In genomic region chr3:13072239-13073041, GRCh38 we compare ENCODE assay signal across 9 cellular contexts. TPM values are rescaled to one million over a fixed set of nuclear protein-coding genes. Genes with fewer than 3 reads are reported as not detected.
DNase-seq lines count a peak whose midpoint lies in the region; ATAC-seq, FAIRE-seq and TF ChIP-seq lines count a peak whose summit lies in the region.
"Had no signal": no experiment of that assay in that cellular context is flagged by ENCODE, and none has a peak within 500 bp of the region (broad histone marks: within the 10 kb centered on the region; RNA-seq: fewer than 3 reads in every experiment).

No MANE protein-coding gene starts in this region.

- H3K79me2 ChIP-seq in Karpas-422 (ENCODE audit: low read length) (no peaks in the 10 kb centered on the region), astrocyte (ENCODE audit: insufficient read depth, low read length) (no peaks in the 10 kb centered on the region)

- H3K27me3 ChIP-seq in Karpas-422 (ENCODE audit: low read length) = no peaks in the 10 kb centered on the region; the same call in 1 of the 2 replicates
- H3K27me3 ChIP-seq in astrocyte (ENCODE audit: insufficient read depth, low read length) = peaks cover 39% of the 10 kb centered on the region

- H2AFZ ChIP-seq in Karpas-422 (ENCODE audit: low read length) (no peak overlapping the region), astrocyte (ENCODE audit: low read depth, low read length) (no peak overlapping the region)

- H3K27me3 Mint-ChIP-seq in astrocyte (ENCODE audit: low read depth, unreplicated experiment) = peaks cover 46% of the 10 kb centered on the region
- H3K27me3 Mint-ChIP-seq in natural killer cell treated with Interleukin-12 subunit alpha and Interleukin-12 subunit beta and Interleukin-15 and Interleukin-18, amount 100 ng/mL, for 72 hours = peaks cover 0 to 3% of the 10 kb centered on the region in 2 donors

- H3K27ac ChIP-seq in Karpas-422 (ENCODE audit: low read length) (no peak overlapping the region), astrocyte (ENCODE audit: low read depth, low read length) (no peak overlapping the region)

- H3K27ac Mint-ChIP-seq in astrocyte (ENCODE audit: unreplicated experiment) = no peak overlapping the region
- peak overlapping the region; percentile 96 to 97 for H3K27ac Mint-ChIP-seq in natural killer cell treated with Interleukin-12 subunit alpha and Interleukin-12 subunit beta and Interleukin-15 and Interleukin-18, amount 100 ng/mL, for 72 hours

- no peaks in the 10 kb centered on the region for H3K9me2 ChIP-seq in Karpas-422 (replicated peaks; ENCODE audit: insufficient read depth, low read length)

- H3K9me3 ChIP-seq in Karpas-422 (ENCODE audit: low read length) (no peaks in the 10 kb centered on the region), astrocyte (ENCODE audit: insufficient read depth, low read depth, low read length) (peaks cover 7% of the 10 kb centered on the region)

- H3K9ac ChIP-seq in Karpas-422 (ENCODE audit: low read length) = peak overlapping the region; percentile 53
- no peak overlapping the region for H3K9ac ChIP-seq in astrocyte (ENCODE audit: low read length)

- H4K20me1 ChIP-seq in Karpas-422 (ENCODE audit: insufficient read depth, low read depth, low read length) (peaks cover 71% of the 10 kb centered on the region), astrocyte (ENCODE audit: insufficient read depth, low read length) (no peaks in the 10 kb centered on the region)

- ATAC-seq in GM21447 (IDR thresholded peaks at IDR 0.05; ENCODE audit: unreplicated experiment) (peak; percentile 62), HG03025 (IDR thresholded peaks at IDR 0.05; ENCODE audit: low FRiP score, unreplicated experiment) (no peak)
- no peak for ATAC-seq in natural killer cell treated with Interleukin-12 subunit alpha and Interleukin-12 subunit beta and Interleukin-15 and Interleukin-18, amount 100 ng/mL, for 72 hours

- H3K36me3 ChIP-seq in Karpas-422 (ENCODE audit: insufficient read depth, low read length) (no peaks in the 10 kb centered on the region), astrocyte (ENCODE audit: insufficient read depth, low read length) (no peaks in the 10 kb centered on the region)

- peaks cover 4% of the 10 kb centered on the region for H3K9me3 Mint-ChIP-seq in astrocyte (ENCODE audit: unreplicated experiment)
- no peaks in the 10 kb centered on the region for H3K9me3 Mint-ChIP-seq in natural killer cell treated with Interleukin-12 subunit alpha and Interleukin-12 subunit beta and Interleukin-15 and Interleukin-18, amount 100 ng/mL, for 72 hours

- peaks cover 45% of the 10 kb centered on the region for H3K4me1 ChIP-seq in Karpas-422 (ENCODE audit: low read length)
- H3K4me1 ChIP-seq in astrocyte (ENCODE audit: insufficient read depth, low read length) = peaks cover 6% of the 10 kb centered on the region

- DNase-seq in Karpas-422 (peak; percentile 89), astrocyte (ENCODE audit: low read depth) (no peak), NCI-H2081 (lab: John Stamatoyannopoulos, UW) (no peak), posterior vena cava (ENCODE audit: low spot score) (no peak)
- no peak for DNase-seq in natural killer cell treated with Interleukin-12 subunit alpha and Interleukin-12 subunit beta and Interleukin-15 and Interleukin-18, amount 100 ng/mL, for 72 hours (ENCODE audit: low spot score)

- H3K4me3 ChIP-seq in GM12875 (ENCODE audit: low read depth, low read length) = peak overlapping the region; percentile 50
- H3K4me3 ChIP-seq in Karpas-422 (ENCODE audit: low read length) = peak overlapping the region; percentile 61
- H3K4me3 ChIP-seq in astrocyte (ENCODE audit: insufficient read depth, low read depth, low read length) = no peak overlapping the region

- H3K4me2 ChIP-seq in Karpas-422 (ENCODE audit: low read depth, low read length, poor library complexity, severe bottlenecking) = peak overlapping the region; percentile 67
- peak overlapping the region; percentile 52 for H3K4me2 ChIP-seq in astrocyte (ENCODE audit: low read length)

- no peak for TF ChIP-seq CTCF in GM12875 (IDR thresholded peaks at IDR 0.05; ENCODE audit: borderline replicate concordance, insufficient read depth, low read depth, low read length)
- TF ChIP-seq CTCF in astrocyte (IDR thresholded peaks at IDR 0.05; ENCODE audit: insufficient read depth, low read depth, low read length) = no peak

- peaks cover 3% of the 10 kb centered on the region for H3K36me3 Mint-ChIP-seq in astrocyte (ENCODE audit: low read depth, unreplicated experiment)
- no peaks in the 10 kb centered on the region for H3K36me3 Mint-ChIP-seq in natural killer cell treated with Interleukin-12 subunit alpha and Interleukin-12 subunit beta and Interleukin-15 and Interleukin-18, amount 100 ng/mL, for 72 hours

- no peak for FAIRE-seq in astrocyte (lab: Jason Lieb, UNC)
- FAIRE-seq: keratinocyte had no signal

- H3K4me1 Mint-ChIP-seq in astrocyte (ENCODE audit: low read depth, unreplicated experiment) = peaks cover 12% of the 10 kb centered on the region
- peaks cover 35 to 40% of the 10 kb centered on the region in 2 donors for H3K4me1 Mint-ChIP-seq in natural killer cell treated with Interleukin-12 subunit alpha and Interleukin-12 subunit beta and Interleukin-15 and Interleukin-18, amount 100 ng/mL, for 72 hours (ENCODE audit: low read depth in 2 of 2)

- intact Hi-C loops in posterior vena cava (cut with DNase I) = no loop called here

- H3K4me3 Mint-ChIP-seq in astrocyte (ENCODE audit: unreplicated experiment) = peak overlapping the region; percentile 77
- H3K4me3 Mint-ChIP-seq in natural killer cell treated with Interleukin-12 subunit alpha and Interleukin-12 subunit beta and Interleukin-15 and Interleukin-18, amount 100 ng/mL, for 72 hours = peak overlapping the region; percentile 78

RNA-seq across cellular contexts. Expression of gene IQSEC1, which starts 0.8 kb away (rescaled TPM):
- total RNA-seq in Karpas-422 (2014; rRNA removed; shearing (Covaris generic); ENCODE audit: low replicate concordance) = 4.7 and 8.2 TPM in 2 replicates
- 29.5 and 31.0 TPM in 2 replicates for total RNA-seq in astrocyte
- 10 to 100 TPM; 93.7 to 95.8 TPM for total RNA-seq in natural killer cell treated with Interleukin-12 subunit alpha and Interleukin-12 subunit beta and Interleukin-15 and Interleukin-18, amount 100 ng/mL, for 72 hours
- 10 to 100 TPM; 53.5 to 60.7 TPM for total RNA-seq in posterior vena cava
